In the genomic region with DNA sequence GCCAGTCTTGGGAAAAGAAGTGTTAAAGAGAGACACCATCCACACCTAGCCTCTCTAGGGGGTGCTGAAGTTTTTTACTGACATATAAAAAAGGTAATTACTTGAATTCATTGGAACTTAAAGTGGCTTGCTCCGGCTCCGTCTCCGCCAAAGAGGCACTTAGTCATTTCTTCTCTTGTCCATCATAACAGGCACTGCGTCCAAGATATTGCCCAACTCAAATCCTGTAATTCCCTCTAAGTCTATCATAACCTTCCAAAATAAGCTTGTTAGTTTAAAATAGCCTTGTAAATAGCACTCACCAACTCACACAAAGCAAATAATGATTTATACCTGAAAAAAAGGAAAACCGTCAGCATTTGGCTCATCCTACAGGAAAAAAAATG, we compare ENCODE assay signal across 16 cellular contexts.
DNase-seq lines count a peak whose midpoint lies in the region; ATAC-seq, FAIRE-seq and TF ChIP-seq lines count a peak whose summit lies in the region.
"Had no signal": no experiment of that assay in that cellular context is flagged by ENCODE, and none has a peak within 500 bp of the region (broad histone marks: within the 10 kb centered on the region; RNA-seq: fewer than 3 reads in every experiment).

No MANE protein-coding gene starts in this region.

- H3K27ac ChIP-seq in K562 (ENCODE audit: extremely low read depth, low read depth, low read length) (no peak overlapping the region), skeletal muscle tissue (ENCODE audit: low read depth, low read length) (peak overlapping the region; percentile 39)
- H3K27ac ChIP-seq: BLaER1 treated with 17β-estradiol and CSF1 and Interleukin-3, amounts not matched to agents 10 nM and 100 nM; PC-9 had no signal

- intact Hi-C loops in K562 (cut with micrococcal nuclease): loop anchor here (5.0 to 10.0 kb wide), 2 partner anchors 197 to 869 kb away; no protein-coding TSS in a partner anchor
- intact Hi-C loops in left ventricle myocardium superior (cut with micrococcal nuclease): no loop called here

- CTCF ChIA-PET in K562 (lab: Yijun Ruan, JAX; ENCODE audit: low intra/inter-chr PET ratio): no interaction called here

- in situ Hi-C loops in K562 (cut with MboI): no loop called here

- BruUV-seq in K562 (replicated peaks; lab: Mats Ljungman, UMichigan): no TSS peak

- DNase-seq in HCEC 1CT (peak; percentile 49), K562 (ENCODE audit: extremely low read depth in 1 of 4, low spot score in 3 of 4) (no peak), left ventricle myocardium superior (no peak), NCI-H1417 (lab: John Stamatoyannopoulos, UW) (no peak), KG1 (lab: John Stamatoyannopoulos, UW) (no peak), DMS153 (lab: John Stamatoyannopoulos, UW) (no peak)
- DNase-seq: activated CD4-positive, alpha-beta T cell treated with anti-CD3 and anti-CD28 coated beads, Interleukin-2, amount 10 ng/mL, durations not matched to agents 24 days and 14 days; activated T-cell treated with anti-CD3 and anti-CD28 coated beads for 4 hours; NCI-H1092; PC-9; posterior cingulate gyrus had no signal

- ATAC-seq in K562 (no peak; the same call in 2 of the 3 replicates), left ventricle myocardium superior (peak; percentile 71), GM21360 (IDR thresholded peaks at IDR 0.05; ENCODE audit: unreplicated experiment) (no peak)

- H3K9me3 ChIP-seq in K562 (replicated peaks; ENCODE audit: control insufficient read depth, insufficient read depth, low read depth, low read length) (no peaks in the 10 kb centered on the region; the same call in 1 of the 2 replicates), skeletal muscle tissue (ENCODE audit: control insufficient read depth in 3 of 3, low read length in 3 of 3) (no peaks in the 10 kb centered on the region)
- H3K9me3 ChIP-seq: SK-N-SH had no signal

- H3K36me3 ChIP-seq in K562 (ENCODE audit: control insufficient read depth, insufficient read depth, low read length) (no peaks in the 10 kb centered on the region), skeletal muscle tissue (ENCODE audit: control insufficient read depth in 3 of 3, insufficient read depth in 3 of 3, low read length in 3 of 3) (no peaks in the 10 kb centered on the region)
- H3K36me3 ChIP-seq: BLaER1 treated with 17β-estradiol and CSF1 and Interleukin-3, amounts not matched to agents 10 nM and 100 nM had no signal

- no peak overlapping the region for H2AFZ ChIP-seq in K562 (ENCODE audit: low read depth, low read length)
- H2AFZ ChIP-seq: PC-9 had no signal

- TF ChIP-seq CTCF in K562 (IDR thresholded peaks at IDR 0.05 in 2 of 3, conservative IDR thresholded peaks at IDR 0.05 in 1 of 3; ENCODE audit: insufficient read depth in 2 of 3, low read depth in 1 of 3, low read length in 3 of 3): no peak

- H3K4me2 ChIP-seq in K562 (ENCODE audit: insufficient read depth, low read length): no peak overlapping the region
- H3K4me2 ChIP-seq: BLaER1 treated with 17β-estradiol and CSF1 and Interleukin-3, amounts not matched to agents 10 nM and 100 nM; PC-9; SK-N-SH had no signal

- 11% methylated on average over 5 of the region's 5 CpGs for WGBS in K562 (ENCODE audit: insufficient coverage, low coverage, missing lambda C conversion rate)

- H3K27me3 ChIP-seq in K562 (ENCODE audit: control insufficient read depth in 2 of 2, insufficient read depth in 2 of 2, low read length in 2 of 2) (peaks cover 13 to 36% of the 10 kb centered on the region in 2 experiments), skeletal muscle tissue (ENCODE audit: control insufficient read depth in 3 of 3, insufficient read depth in 3 of 3, low read length in 3 of 3) (no peaks in the 10 kb centered on the region)
- H3K27me3 ChIP-seq: BLaER1 treated with 17β-estradiol and CSF1 and Interleukin-3, amounts not matched to agents 10 nM and 100 nM had no signal

- H3K9ac ChIP-seq in K562 (ENCODE audit: insufficient read depth in 1 of 2, low read depth in 2 of 2, low read length in 2 of 2): no peak overlapping the region
- no peak overlapping the region for H3K9ac ChIP-seq in skeletal muscle tissue (ENCODE audit: low read depth in 1 of 3, low read length in 3 of 3)
- H3K9ac ChIP-seq: BLaER1 treated with 17β-estradiol and CSF1 and Interleukin-3, amounts not matched to agents 10 nM and 100 nM; SK-N-SH had no signal

- H3K4me3 ChIP-seq in K562 (no peak overlapping the region), skeletal muscle tissue (ENCODE audit: low read length in 3 of 3) (peak overlapping the region in 1 of 3 donors; percentile 32)
- H3K4me3 ChIP-seq: BLaER1 treated with 17β-estradiol and CSF1 and Interleukin-3, amounts not matched to agents 10 nM and 100 nM; PC-9 had no signal

- TF ChIP-seq RAD21 in K562 (CRISPR knock-in tag; conservative IDR thresholded peaks at IDR 0.05 in 1 of 2, IDR thresholded peaks at IDR 0.05 in 1 of 2): no peak

- TF ChIP-seq EP300 in K562 (IDR thresholded peaks at IDR 0.05; ENCODE audit: low read length): no peak

- H4K20me1 ChIP-seq in K562 (replicated peaks; ENCODE audit: control insufficient read depth, insufficient read depth, low read length): no peaks in the 10 kb centered on the region
- H4K20me1 ChIP-seq: BLaER1 treated with 17β-estradiol and CSF1 and Interleukin-3, amounts not matched to agents 10 nM and 100 nM had no signal

- peaks cover 0 to 5% of the 10 kb centered on the region in 2 experiments; a peak in 1 of 5 replicates for H3K4me1 ChIP-seq in K562 (replicated peaks in 1 of 2; ENCODE audit: control insufficient read depth in 2 of 2, insufficient read depth in 2 of 2, low read length in 2 of 2)
- peaks cover 17 to 35% (median 25%) of the 10 kb centered on the region in 3 donors for H3K4me1 ChIP-seq in skeletal muscle tissue (ENCODE audit: control insufficient read depth in 3 of 3, insufficient read depth in 3 of 3, low read length in 3 of 3)

- H3K79me2 ChIP-seq in K562 (ENCODE audit: control insufficient read depth, insufficient read depth, low read length): no peaks in the 10 kb centered on the region

- TF ChIP-seq POLR2A in K562 (conservative IDR thresholded peaks at IDR 0.05): no peak

- POLR2A ChIA-PET in K562 (lab: Yijun Ruan, JAX): no interaction called here

- no peak for FAIRE-seq in K562 (lab: Jason Lieb, UNC)
- FAIRE-seq: keratinocyte had no signal

- H3K9me1 ChIP-seq in K562 (ENCODE audit: control insufficient read depth, insufficient read depth, low read length): no peaks in the 10 kb centered on the region

TF ChIP-seq in K562, 482 proteins besides CTCF, POLR2A, EP300 and RAD21:
- 0 out of 4 replicates have a peak, but pooled peaks have one; percentile 7 to 17 for TF ChIP-seq NRF1 (conservative IDR thresholded peaks at IDR 0.05 in 1 of 2, IDR thresholded peaks at IDR 0.05 in 1 of 2)
- TF ChIP-seq, protein P1, sequence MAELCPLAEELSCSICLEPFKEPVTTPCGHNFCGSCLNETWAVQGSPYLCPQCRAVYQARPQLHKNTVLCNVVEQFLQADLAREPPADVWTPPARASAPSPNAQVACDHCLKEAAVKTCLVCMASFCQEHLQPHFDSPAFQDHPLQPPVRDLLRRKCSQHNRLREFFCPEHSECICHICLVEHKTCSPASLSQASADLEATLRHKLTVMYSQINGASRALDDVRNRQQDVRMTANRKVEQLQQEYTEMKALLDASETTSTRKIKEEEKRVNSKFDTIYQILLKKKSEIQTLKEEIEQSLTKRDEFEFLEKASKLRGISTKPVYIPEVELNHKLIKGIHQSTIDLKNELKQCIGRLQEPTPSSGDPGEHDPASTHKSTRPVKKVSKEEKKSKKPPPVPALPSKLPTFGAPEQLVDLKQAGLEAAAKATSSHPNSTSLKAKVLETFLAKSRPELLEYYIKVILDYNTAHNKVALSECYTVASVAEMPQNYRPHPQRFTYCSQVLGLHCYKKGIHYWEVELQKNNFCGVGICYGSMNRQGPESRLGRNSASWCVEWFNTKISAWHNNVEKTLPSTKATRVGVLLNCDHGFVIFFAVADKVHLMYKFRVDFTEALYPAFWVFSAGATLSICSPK (IDR thresholded peaks at IDR 0.05; ENCODE audit: borderline replicate concordance): no peak
- TF ChIP-seq L3MBTL2 (IDR thresholded peaks at IDR 0.05): no peak
- TF ChIP-seq ZNF707 (CRISPR knock-in tag; conservative IDR thresholded peaks at IDR 0.05): no peak
- TF ChIP-seq ZNF592 (IDR thresholded peaks at IDR 0.05): no peak
- no peak for TF ChIP-seq ZNF583 (CRISPR knock-in tag; IDR thresholded peaks at IDR 0.05)
- TF ChIP-seq GATAD2A (IDR thresholded peaks at IDR 0.05): no peak
